Comparison of ENCODE assay signal across 19 cellular contexts in the genomic region with DNA sequence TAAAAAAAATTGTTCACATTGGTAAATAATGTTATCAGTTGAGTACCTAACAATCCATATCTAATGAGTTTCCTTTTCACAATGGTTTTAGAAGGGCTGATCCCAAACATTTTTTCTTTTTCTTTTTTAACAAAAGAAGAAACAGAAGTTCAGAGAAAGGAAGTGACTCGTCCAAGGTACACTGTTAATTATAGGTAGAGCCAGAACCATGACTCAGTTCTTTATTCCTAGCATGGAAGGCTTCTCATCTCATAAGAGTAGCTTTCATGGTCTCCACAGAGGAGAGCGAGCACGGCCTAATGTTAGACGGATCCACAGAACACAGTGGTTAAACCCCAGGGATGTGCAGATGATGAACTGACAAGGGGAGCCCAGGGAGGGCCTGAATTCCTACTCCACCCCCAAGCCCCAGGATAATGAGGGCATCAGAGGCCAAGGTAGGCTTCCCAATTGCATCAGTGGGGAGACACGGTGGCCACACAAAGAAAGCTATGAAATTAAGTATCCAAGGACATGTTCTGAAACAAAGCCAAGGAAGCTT.
DNase-seq lines count a peak whose midpoint lies in the region; ATAC-seq, FAIRE-seq and TF ChIP-seq lines count a peak whose summit lies in the region.
"Had no signal": no experiment of that assay in that cellular context is flagged by ENCODE, and none has a peak within 500 bp of the region (broad histone marks: within the 10 kb centered on the region; RNA-seq: fewer than 3 reads in every experiment).

No MANE protein-coding gene starts in this region.

- CTCF ChIA-PET in HepG2 (lab: Yijun Ruan, JAX; ENCODE audit: low intra/inter-chr PET ratio, low total read pairs) = no interaction called here
- CTCF ChIA-PET in PC-3 (lab: Charles Lee) = no interaction called here

- no peak for TF ChIP-seq POLR2A in HepG2 (IDR thresholded peaks at IDR 0.05; ENCODE audit: insufficient read depth in 1 of 2, low read depth in 2 of 2, low read length in 2 of 2)
- TF ChIP-seq POLR2A in right lobe of liver (IDR thresholded peaks at IDR 0.05) = no peak

- no TSS peak for BruUV-seq in HepG2 (replicated peaks; lab: Mats Ljungman, UMichigan)
- no TSS peak for BruUV-seq in PC-3 (replicated peaks; lab: Mats Ljungman, UMichigan)

- no peaks in the 10 kb centered on the region for H3K9me3 ChIP-seq in HepG2 (ENCODE audit: low read length)
- H3K9me3 ChIP-seq in right lobe of liver = no peaks in the 10 kb centered on the region
- H3K9me3 ChIP-seq in PC-3 (ENCODE audit: low read length) = no peaks in the 10 kb centered on the region

- no peak overlapping the region for H3K4me2 ChIP-seq in HepG2 (ENCODE audit: low read depth, low read length)
- H3K4me2 ChIP-seq in PC-3 (ENCODE audit: low read length) = peak overlapping the region; percentile 23; the same call in 1 of the 2 replicates
- H3K4me2 ChIP-seq: hepatocyte had no signal

- TF ChIP-seq RAD21 in HepG2 (CRISPR knock-in tag; IDR thresholded peaks at IDR 0.05) = no peak

- TF ChIP-seq CTCF in HepG2 (CRISPR knock-in tag; IDR thresholded peaks at IDR 0.05) = no peak
- TF ChIP-seq CTCF in right lobe of liver (IDR thresholded peaks at IDR 0.05) = no peak
- no peak for TF ChIP-seq CTCF in PC-3 (conservative IDR thresholded peaks at IDR 0.05; ENCODE audit: low read depth, low read length)
- TF ChIP-seq CTCF in coronary artery (IDR thresholded peaks at IDR 0.05) = no peak

- in situ Hi-C loops in HepG2 (cut with HindIII; ENCODE audit: extremely low pct_ligation_motif_present, low pct_unique_long_range_greater_than_20kb) = no loop called here

- no peaks in the 10 kb centered on the region for H3F3A ChIP-seq in PC-3 (ENCODE audit: low read length, unreplicated experiment)

- no peak for TF ChIP-seq EP300 in HepG2 (IDR thresholded peaks at IDR 0.05; ENCODE audit: low read depth in 2 of 2, low read length in 2 of 2)
- no peak for TF ChIP-seq EP300 in HepG2 (CRISPR knock-in tag; IDR thresholded peaks at IDR 0.05; ENCODE audit: borderline replicate concordance)

- no peaks in the 10 kb centered on the region for H3K27me3 ChIP-seq in HepG2 (ENCODE audit: control insufficient read depth in 1 of 2, insufficient read depth in 2 of 2, low read length in 2 of 2)
- no peaks in the 10 kb centered on the region for H3K27me3 ChIP-seq in right lobe of liver
- H3K27me3 ChIP-seq in PC-3 (ENCODE audit: low read length) = no peaks in the 10 kb centered on the region
- H3K27me3 ChIP-seq: hepatocyte had no signal

- WGBS in HepG2 (ENCODE audit: low lambda C conversion rate) = 97% methylated on average over 5 of the region's 5 CpGs
- 81% methylated on average over 5 of the region's 5 CpGs for WGBS in right lobe of liver (ENCODE audit: insufficient coverage, low coverage, low lambda C conversion rate, missing lambda C conversion rate)

- H3K27ac ChIP-seq in HepG2 (ENCODE audit: extremely low read length, insufficient read depth, low read length) (no peak overlapping the region), right lobe of liver (no peak overlapping the region), PC-3 (ENCODE audit: low read length) (peak overlapping the region; percentile 25), coronary artery (no peak overlapping the region)
- H3K27ac ChIP-seq: hepatocyte, RWPE1 had no signal

- ATAC-seq in HepG2 = no peak
- ATAC-seq in right lobe of liver = no peak
- ATAC-seq in PC-3 = peak; percentile 39

- intact Hi-C loops in HepG2 (cut with micrococcal nuclease; ENCODE audit: unreplicated experiment) (no loop called here), right lobe of liver (cut with DNase I) (no loop called here), PC-3 (cut with micrococcal nuclease) (no loop called here)

- H4K20me1 ChIP-seq in HepG2 (ENCODE audit: insufficient read depth, low read length) (no peaks in the 10 kb centered on the region), PC-3 (ENCODE audit: low read length) (no peaks in the 10 kb centered on the region)

- H3K4me1 ChIP-seq in HepG2 (ENCODE audit: insufficient read depth, low read length) (no peaks in the 10 kb centered on the region), right lobe of liver (no peaks in the 10 kb centered on the region), PC-3 (ENCODE audit: insufficient read depth, low read length) (peaks cover 31% of the 10 kb centered on the region)

- H3K4me3 ChIP-seq in HepG2 (replicated peaks in 1 of 3; ENCODE audit: insufficient read depth in 1 of 3, low read depth in 2 of 3, low read length in 3 of 3) (no peak overlapping the region), right lobe of liver (no peak overlapping the region), PC-3 (ENCODE audit: low read length) (no peak overlapping the region), coronary artery (no peak overlapping the region)
- H3K4me3 ChIP-seq: hepatocyte had no signal

- no peak for FAIRE-seq in HepG2 (lab: Jason Lieb, UNC)

- POLR2A ChIA-PET in HepG2 (lab: Yijun Ruan, JAX) = no interaction called here
- POLR2A ChIA-PET in PC-3 (lab: Charles Lee; ENCODE audit: unreplicated experiment) = no interaction called here

- no peaks in the 10 kb centered on the region for H3K36me3 ChIP-seq in HepG2 (replicated peaks in 1 of 2; ENCODE audit: control insufficient read depth in 1 of 2, insufficient read depth in 2 of 2, low read length in 2 of 2)
- no peaks in the 10 kb centered on the region for H3K36me3 ChIP-seq in right lobe of liver
- H3K36me3 ChIP-seq in PC-3 (ENCODE audit: low read depth, low read length) = no peaks in the 10 kb centered on the region

- H3K79me2 ChIP-seq in HepG2 (ENCODE audit: insufficient read depth, low read length) (no peaks in the 10 kb centered on the region), PC-3 (ENCODE audit: low read length) (no peaks in the 10 kb centered on the region)
- H3K79me2 ChIP-seq: hepatocyte had no signal

- H3K9ac ChIP-seq in HepG2 (ENCODE audit: insufficient read depth, low read depth, low read length) (no peak overlapping the region), PC-3 (ENCODE audit: low read length) (no peak overlapping the region)

- H3K9me2 ChIP-seq in PC-3 (replicated peaks; ENCODE audit: low read length) = no peaks in the 10 kb centered on the region

- DNase-seq in HepG2 (ENCODE audit: low spot score) (peak; percentile 25), right lobe of liver (no peak), PC-3 (peak; percentile 49), coronary artery (ENCODE audit: low spot score) (peak; percentile 52), renal cortical epithelial cell (ENCODE audit: low read depth) (peak; percentile 60), NCI-H748 (lab: John Stamatoyannopoulos, UW; ENCODE audit: unreplicated experiment) (no peak), NCI-H1417 treated with DMSO at 0.1 percent for 48 hours (lab: John Stamatoyannopoulos, UW) (no peak)
- no peak for DNase-seq in activated effector memory CD4-positive, alpha-beta T cell treated with Interleukin-2 at 50 U/mL for 16 hours
- DNase-seq: activated CD4-positive, alpha-beta T cell treated with anti-CD3 and anti-CD28 coated beads for 48 hours; AML-193; dermis blood vessel endothelial cell; DND-41; GOT3; NCI-H1105; NCI-H510A treated with DMSO at 0.1 percent for 48 hours; nucleus accumbens; substantia nigra had no signal

- no peak overlapping the region for H2AFZ ChIP-seq in HepG2 (ENCODE audit: low read length)
- H2AFZ ChIP-seq in PC-3 (ENCODE audit: low read length) = no peak overlapping the region
- H2AFZ ChIP-seq: hepatocyte had no signal

TF ChIP-seq in HepG2, 621 proteins besides CTCF, POLR2A, EP300 and RAD21:
- TF ChIP-seq HNRNPLL (IDR thresholded peaks at IDR 0.05; ENCODE audit: low read depth, low read length, poor library complexity, severe bottlenecking) = no peak
- no peak for TF ChIP-seq ZNF431 (CRISPR knock-in tag; IDR thresholded peaks at IDR 0.05; ENCODE audit: borderline replicate concordance, low read depth)
- TF ChIP-seq MZF1 (CRISPR knock-in tag; IDR thresholded peaks at IDR 0.05; ENCODE audit: borderline replicate concordance) = no peak
- peak; percentile 21; the same call in 1 of the 2 replicates for TF ChIP-seq FOSL2 (CRISPR knock-in tag; IDR thresholded peaks at IDR 0.05)
- TF ChIP-seq, protein P1, sequence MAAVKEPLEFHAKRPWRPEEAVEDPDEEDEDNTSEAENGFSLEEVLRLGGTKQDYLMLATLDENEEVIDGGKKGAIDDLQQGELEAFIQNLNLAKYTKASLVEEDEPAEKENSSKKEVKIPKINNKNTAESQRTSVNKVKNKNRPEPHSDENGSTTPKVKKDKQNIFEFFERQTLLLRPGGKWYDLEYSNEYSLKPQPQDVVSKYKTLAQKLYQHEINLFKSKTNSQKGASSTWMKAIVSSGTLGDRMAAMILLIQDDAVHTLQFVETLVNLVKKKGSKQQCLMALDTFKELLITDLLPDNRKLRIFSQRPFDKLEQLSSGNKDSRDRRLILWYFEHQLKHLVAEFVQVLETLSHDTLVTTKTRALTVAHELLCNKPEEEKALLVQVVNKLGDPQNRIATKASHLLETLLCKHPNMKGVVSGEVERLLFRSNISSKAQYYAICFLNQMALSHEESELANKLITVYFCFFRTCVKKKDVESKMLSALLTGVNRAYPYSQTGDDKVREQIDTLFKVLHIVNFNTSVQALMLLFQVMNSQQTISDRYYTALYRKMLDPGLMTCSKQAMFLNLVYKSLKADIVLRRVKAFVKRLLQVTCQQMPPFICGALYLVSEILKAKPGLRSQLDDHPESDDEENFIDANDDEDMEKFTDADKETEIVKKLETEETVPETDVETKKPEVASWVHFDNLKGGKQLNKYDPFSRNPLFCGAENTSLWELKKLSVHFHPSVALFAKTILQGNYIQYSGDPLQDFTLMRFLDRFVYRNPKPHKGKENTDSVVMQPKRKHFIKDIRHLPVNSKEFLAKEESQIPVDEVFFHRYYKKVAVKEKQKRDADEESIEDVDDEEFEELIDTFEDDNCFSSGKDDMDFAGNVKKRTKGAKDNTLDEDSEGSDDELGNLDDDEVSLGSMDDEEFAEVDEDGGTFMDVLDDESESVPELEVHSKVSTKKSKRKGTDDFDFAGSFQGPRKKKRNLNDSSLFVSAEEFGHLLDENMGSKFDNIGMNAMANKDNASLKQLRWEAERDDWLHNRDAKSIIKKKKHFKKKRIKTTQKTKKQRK (IDR thresholded peaks at IDR 0.05; ENCODE audit: low read length) = no peak
TF ChIP-seq in HepG2: peak in this region for 1.

Comparison
In these comparisons a context has a peak if more than half of its experiments do, and no peak if none do; other contexts are left out.
1. DNase-seq: peak in HepG2 (single experiment), PC-3 (single experiment), coronary artery (single experiment) and renal cortical epithelial cell (single experiment); none in right lobe of liver (0 of 3), NCI-H748 (single experiment), NCI-H1417 treated with DMSO at 0.1 percent for 48 hours (single experiment) and activated effector memory CD4-positive, alpha-beta T cell treated with Interleukin-2 at 50 U/mL for 16 hours (single experiment).